In genomic region chr15:32385823-32386495, GRCh38 we compare ENCODE assay signal across 2 cellular contexts. TPM values are rescaled to one million over a fixed set of nuclear protein-coding genes. Genes with fewer than 3 reads are reported as not detected.
"Had no signal": no experiment of that assay in that cellular context is flagged by ENCODE, and none has a peak within 500 bp of the region (broad histone marks: within the 10 kb centered on the region; RNA-seq: fewer than 3 reads in every experiment).

No MANE protein-coding gene starts in this region.

RNA-seq across cellular contexts. Expression of gene GOLGA8K, which starts 17.1 kb away (rescaled TPM):
- total RNA-seq: M059J, MCF 10A had no signal
